In the genomic region with DNA sequence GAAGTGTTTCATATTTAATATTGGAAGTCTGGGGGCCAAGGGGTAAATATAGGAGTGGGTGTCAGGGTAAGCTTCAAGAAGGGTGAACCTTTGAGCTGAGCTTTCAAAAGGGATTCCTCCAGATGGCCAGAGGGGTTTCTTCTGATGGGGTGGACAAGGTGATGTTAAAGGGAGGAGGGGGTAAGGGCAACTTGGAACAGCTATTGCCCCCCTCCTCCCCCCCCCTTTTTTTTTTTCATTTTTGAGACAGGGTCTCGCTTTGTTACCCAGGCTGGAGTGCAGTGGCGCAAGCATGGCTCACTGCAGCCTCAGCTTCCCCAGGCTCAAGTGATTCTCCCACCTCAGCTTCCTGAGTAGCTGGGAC, we compare ENCODE assay signal across 13 cellular contexts. TPM values are rescaled to one million over a fixed set of nuclear protein-coding genes. Genes with fewer than 3 reads are reported as not detected.
DNase-seq lines count a peak whose midpoint lies in the region; ATAC-seq and TF ChIP-seq lines count a peak whose summit lies in the region.
"Had no signal": no experiment of that assay in that cellular context is flagged by ENCODE, and none has a peak within 500 bp of the region (broad histone marks: within the 10 kb centered on the region; RNA-seq: fewer than 3 reads in every experiment).

No MANE protein-coding gene starts in this region.

- H3K36me3 Mint-ChIP-seq in activated naive CD4-positive, alpha-beta T cell treated with anti-CD3 and anti-CD28 coated beads, Interleukin-2, amount 10 ng/mL, durations not matched to agents 7 days and 5 days, result peaks cover 59% of the 10 kb centered on the region
- peaks cover 63% of the 10 kb centered on the region for H3K36me3 Mint-ChIP-seq in activated CD8-positive, alpha-beta T cell treated with anti-CD3 and anti-CD28 coated beads for 36 hours (ENCODE audit: low read depth)
- H3K36me3 Mint-ChIP-seq in type B pancreatic cell, result peaks cover 14% of the 10 kb centered on the region

- CTCF ChIA-PET in activated naive CD4-positive, alpha-beta T cell treated with anti-CD3 and anti-CD28 coated beads, Interleukin-2, amount 10 ng/mL, durations not matched to agents 7 days and 5 days (lab: Charles Lee), result interaction anchor here (0.6 to 1.5 kb wide), 4 partner anchors 81 to 594 kb away, joined by 3 to 4 read pairs (median 3); partner anchors contain the start of gene CRELD1
- CTCF ChIA-PET in activated CD8-positive, alpha-beta T cell treated with anti-CD3 and anti-CD28 coated beads for 36 hours (lab: Charles Lee), result interaction anchor here (1.0 to 3.2 kb wide), 8 partner anchors 8 to 304 kb away, joined by 3 to 12 read pairs (median 5); partner anchors contain the start of genes ARPC4 and RPUSD3

- peak overlapping the region; percentile 96 for H3K27ac Mint-ChIP-seq in activated naive CD4-positive, alpha-beta T cell treated with anti-CD3 and anti-CD28 coated beads, Interleukin-2, amount 10 ng/mL, durations not matched to agents 7 days and 5 days
- H3K27ac Mint-ChIP-seq in activated CD8-positive, alpha-beta T cell treated with anti-CD3 and anti-CD28 coated beads for 36 hours, result peak overlapping the region; percentile 90
- peak overlapping the region; percentile 54 for H3K27ac Mint-ChIP-seq in type B pancreatic cell

- H3K27me3 ChIP-seq in lower lobe of right lung (ENCODE audit: low read depth), result no peaks in the 10 kb centered on the region
- H3K27me3 ChIP-seq: pancreas had no signal

- H3K27me3 Mint-ChIP-seq in activated naive CD4-positive, alpha-beta T cell treated with anti-CD3 and anti-CD28 coated beads, Interleukin-2, amount 10 ng/mL, durations not matched to agents 7 days and 5 days, result no peaks in the 10 kb centered on the region
- no peaks in the 10 kb centered on the region for H3K27me3 Mint-ChIP-seq in activated CD8-positive, alpha-beta T cell treated with anti-CD3 and anti-CD28 coated beads for 36 hours
- H3K27me3 Mint-ChIP-seq in type B pancreatic cell, result no peaks in the 10 kb centered on the region

- H3K9me3 ChIP-seq in lower lobe of right lung, result no peaks in the 10 kb centered on the region
- H3K9me3 ChIP-seq: pancreas, thoracic aorta had no signal

- H3K9me3 Mint-ChIP-seq in activated naive CD4-positive, alpha-beta T cell treated with anti-CD3 and anti-CD28 coated beads, Interleukin-2, amount 10 ng/mL, durations not matched to agents 7 days and 5 days, result no peaks in the 10 kb centered on the region
- H3K9me3 Mint-ChIP-seq in activated CD8-positive, alpha-beta T cell treated with anti-CD3 and anti-CD28 coated beads for 36 hours, result no peaks in the 10 kb centered on the region
- H3K9me3 Mint-ChIP-seq in type B pancreatic cell, result no peaks in the 10 kb centered on the region

- H3K27ac ChIP-seq in lower lobe of right lung, result peak overlapping the region; percentile 97
- H3K27ac ChIP-seq in coronary artery, result no peak overlapping the region

- H3K4me3 ChIP-seq in lower lobe of right lung, result no peak overlapping the region
- H3K4me3 ChIP-seq in coronary artery, result no peak overlapping the region
- H3K4me3 ChIP-seq: lung, pancreas, thoracic aorta had no signal

- intact Hi-C loops in activated CD8-positive, alpha-beta T cell treated with anti-CD3 and anti-CD28 coated beads for 36 hours (cut with micrococcal nuclease), result no loop called here
- intact Hi-C loops in lower lobe of right lung (cut with DNase I), result no loop called here

- no peak for DNase-seq in activated naive CD4-positive, alpha-beta T cell treated with anti-CD3 and anti-CD28 coated beads, Interleukin-2, amount 10 ng/mL, durations not matched to agents 7 days and 5 days
- DNase-seq in activated naive CD4-positive, alpha-beta T cell treated with anti-CD3 and anti-CD28 coated beads, Interleukin-2, amount 50 U/mL, for 16 hours, result no peak
- no peak for DNase-seq in activated CD8-positive, alpha-beta T cell treated with anti-CD3 and anti-CD28 coated beads for 36 hours
- DNase-seq in lower lobe of right lung (no peak), type B pancreatic cell (ENCODE audit: extremely low spot score, unreplicated experiment) (no peak), coronary artery (ENCODE audit: low spot score) (no peak), putamen (ENCODE audit: low spot score) (no peak)
- DNase-seq: cortex of kidney, NCI-H187, pancreas had no signal

- POLR2A ChIA-PET in activated CD8-positive, alpha-beta T cell treated with anti-CD3 and anti-CD28 coated beads for 36 hours (lab: Charles Lee), result interaction anchor here (0.7 to 2.7 kb wide), 7 partner anchors 15 to 177 kb away, joined by 3 to 15 read pairs (median 4); partner anchors contain the start of genes ARPC4 and TADA3

- no peak overlapping the region for H3K4me3 Mint-ChIP-seq in activated naive CD4-positive, alpha-beta T cell treated with anti-CD3 and anti-CD28 coated beads, Interleukin-2, amount 10 ng/mL, durations not matched to agents 7 days and 5 days
- no peak overlapping the region for H3K4me3 Mint-ChIP-seq in activated CD8-positive, alpha-beta T cell treated with anti-CD3 and anti-CD28 coated beads for 36 hours
- H3K4me3 Mint-ChIP-seq in type B pancreatic cell, result no peak overlapping the region

- peaks cover 50% of the 10 kb centered on the region for H3K4me1 Mint-ChIP-seq in activated naive CD4-positive, alpha-beta T cell treated with anti-CD3 and anti-CD28 coated beads, Interleukin-2, amount 10 ng/mL, durations not matched to agents 7 days and 5 days
- peaks cover 45% of the 10 kb centered on the region for H3K4me1 Mint-ChIP-seq in activated CD8-positive, alpha-beta T cell treated with anti-CD3 and anti-CD28 coated beads for 36 hours (ENCODE audit: low read depth)
- peaks cover 33% of the 10 kb centered on the region for H3K4me1 Mint-ChIP-seq in type B pancreatic cell (ENCODE audit: unreplicated experiment)

- peaks cover 46% of the 10 kb centered on the region for H3K36me3 ChIP-seq in lower lobe of right lung

- no peak for ATAC-seq in activated CD8-positive, alpha-beta T cell treated with anti-CD3 and anti-CD28 coated beads for 36 hours
- no peak for ATAC-seq in lower lobe of right lung
- ATAC-seq in GM19467 (IDR thresholded peaks at IDR 0.05; ENCODE audit: unreplicated experiment), result no peak

- peaks cover 20% of the 10 kb centered on the region for H3K4me1 ChIP-seq in lower lobe of right lung

- no peak for TF ChIP-seq CTCF in activated CD8-positive, alpha-beta T cell treated with anti-CD3 and anti-CD28 coated beads for 36 hours (IDR thresholded peaks at IDR 0.05)
- TF ChIP-seq CTCF in lower lobe of right lung (IDR thresholded peaks at IDR 0.05) (no peak), type B pancreatic cell (conservative IDR thresholded peaks at IDR 0.05) (no peak), coronary artery (IDR thresholded peaks at IDR 0.05) (no peak)

RNA-seq across cellular contexts. Expression of gene TTLL3, which starts 2.1 kb away (rescaled TPM):
- 10 to 100 TPM; 52.4 to 61.1 TPM for total RNA-seq in activated CD8-positive, alpha-beta T cell treated with anti-CD3 and anti-CD28 coated beads for 36 hours
- total RNA-seq in lower lobe of right lung (50.0 TPM), type B pancreatic cell (ENCODE audit: low replicate concordance) (25.8 and 42.2 TPM in 2 replicates)

RNA-seq across cellular contexts. Expression of gene ARPC4, which starts 15.1 kb away (rescaled TPM):
- 100 to 1,000 TPM; 205 to 208 TPM for total RNA-seq in activated CD8-positive, alpha-beta T cell treated with anti-CD3 and anti-CD28 coated beads for 36 hours
- total RNA-seq in lower lobe of right lung (170 TPM), type B pancreatic cell (ENCODE audit: low replicate concordance) (131 and 151 TPM in 2 replicates)

RNA-seq across cellular contexts. Expression of gene TADA3, which starts 15.7 kb away (rescaled TPM):
- 10 to 100 TPM; 57.5 to 58.3 TPM for total RNA-seq in activated CD8-positive, alpha-beta T cell treated with anti-CD3 and anti-CD28 coated beads for 36 hours
- 53.8 TPM for total RNA-seq in lower lobe of right lung
- total RNA-seq in type B pancreatic cell (ENCODE audit: low replicate concordance), result 48.4 and 54.3 TPM in 2 replicates

RNA-seq across cellular contexts. Expression of gene RPUSD3, which starts 35.8 kb away (rescaled TPM):
- 10 to 100 TPM; 78.8 to 83.5 TPM for total RNA-seq in activated CD8-positive, alpha-beta T cell treated with anti-CD3 and anti-CD28 coated beads for 36 hours
- total RNA-seq in lower lobe of right lung (36.5 TPM), type B pancreatic cell (ENCODE audit: low replicate concordance) (50.9 and 55.0 TPM in 2 replicates)

RNA-seq across cellular contexts. Expression of gene CAMK1, which starts 38.2 kb away (rescaled TPM):
- total RNA-seq in activated CD8-positive, alpha-beta T cell treated with anti-CD3 and anti-CD28 coated beads for 36 hours, result 10 to 100 TPM; 41.7 to 45.7 TPM
- total RNA-seq in lower lobe of right lung (30.8 TPM), type B pancreatic cell (ENCODE audit: low replicate concordance) (2.7 and 9.1 TPM in 2 replicates)
